Comparison of ENCODE assay signal across 8 cellular contexts in genomic region chr12:47408171-47408871, GRCh38.
A peak's percentile ranks its signal among the peaks of the same experiment; 100 is the strongest.
DNase-seq lines count a peak whose midpoint lies in the region; ATAC-seq and TF ChIP-seq lines count a peak whose summit lies in the region.

No MANE protein-coding gene starts in this region.

- intact Hi-C loops in stomach (cut with DNase I; ENCODE audit: low total_unique reads), result no loop called here

- no peaks in the 10 kb centered on the region for H3K9me3 Mint-ChIP-seq in HFFc6

- H3K36me3 ChIP-seq in kidney epithelial cell (ENCODE audit: control insufficient read depth, insufficient read depth, low read length) (no peaks in the 10 kb centered on the region), stomach (no peaks in the 10 kb centered on the region)

- H3K4me3 ChIP-seq in kidney epithelial cell (ENCODE audit: low read depth, low read length) (no peak overlapping the region), stomach (no peak overlapping the region)

- no peak overlapping the region for H3K27ac Mint-ChIP-seq in HFFc6

- ATAC-seq in GM19463 (IDR thresholded peaks at IDR 0.05; ENCODE audit: unreplicated experiment) (peak; percentile 95), HG03457 (IDR thresholded peaks at IDR 0.05; ENCODE audit: unreplicated experiment) (peak; percentile 88)

- no peaks in the 10 kb centered on the region for H3K36me3 Mint-ChIP-seq in HFFc6 (ENCODE audit: low read depth)

- peaks cover 18% of the 10 kb centered on the region; the same call in 1 of the 2 replicates for H3K4me1 Mint-ChIP-seq in HFFc6 (ENCODE audit: low read depth)

- no peak overlapping the region for H3K27ac ChIP-seq in stomach
- no peak overlapping the region for H3K27ac ChIP-seq in substantia nigra (ENCODE audit: low read depth, low read length, poor library complexity, severe bottlenecking)

- 37 to 58% (median 52%) methylated on average over 2 of the region's 2 CpGs for WGBS in stomach, 5 donors

- no peaks in the 10 kb centered on the region for H3K9me3 ChIP-seq in stomach

- TF ChIP-seq CTCF in GM12874 (IDR thresholded peaks at IDR 0.05; ENCODE audit: insufficient read depth, low read depth, low read length) (peak; percentile 62), kidney epithelial cell (IDR thresholded peaks at IDR 0.05; ENCODE audit: insufficient read depth, low read length, poor library complexity, severe bottlenecking) (peak; percentile 44), HFFc6 (IDR thresholded peaks at IDR 0.05) (no peak), stomach (IDR thresholded peaks at IDR 0.05) (peak in 2 of 7 experiments; percentile 25 to 26)

- TF ChIP-seq EP300 in stomach (IDR thresholded peaks at IDR 0.05), result no peak

- H3K27me3 ChIP-seq in kidney epithelial cell (ENCODE audit: control insufficient read depth, insufficient read depth, low read length) (no peaks in the 10 kb centered on the region), stomach (no peaks in the 10 kb centered on the region)

- H3K4me1 ChIP-seq in stomach, result no peaks in the 10 kb centered on the region

- DNase-seq in T follicular helper cell (ENCODE audit: low read depth) (peak; percentile 15), kidney epithelial cell (ENCODE audit: low read depth) (no peak), HFFc6 (no peak), stomach (no peak), substantia nigra (lab: John Stamatoyannopoulos, UW) (no peak)

- H3K4me3 Mint-ChIP-seq in HFFc6, result no peak overlapping the region

- H3K27me3 Mint-ChIP-seq in HFFc6 (ENCODE audit: insufficient read depth), result peaks cover 5% of the 10 kb centered on the region

- no peak for TF ChIP-seq POLR2A in stomach (IDR thresholded peaks at IDR 0.05)
